Comparison of ENCODE assay signal across 16 cellular contexts in the genomic region with DNA sequence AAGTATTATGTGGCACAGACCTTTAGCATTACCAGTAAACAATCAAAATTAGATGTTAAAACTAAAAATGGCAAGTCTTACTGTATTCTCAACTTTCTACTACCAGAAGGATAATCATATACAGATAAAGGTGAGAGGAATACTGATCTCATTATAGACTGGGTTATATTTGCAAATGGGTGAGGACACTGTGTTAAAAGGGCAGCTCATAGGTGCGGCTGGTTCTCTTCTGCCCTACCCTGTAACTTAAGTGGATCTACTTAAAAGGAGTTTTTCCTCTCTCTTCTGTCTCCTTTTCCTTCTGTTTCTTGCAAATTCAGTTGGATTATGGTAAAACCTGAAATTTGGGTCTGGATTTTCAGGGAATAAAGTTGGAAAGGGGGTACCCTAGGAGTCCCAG.
"Had no signal": no experiment of that assay in that cellular context is flagged by ENCODE, and none has a peak within 500 bp of the region (broad histone marks: within the 10 kb centered on the region; RNA-seq: fewer than 3 reads in every experiment).

No MANE protein-coding gene starts in this region.

- H2AFZ ChIP-seq: hepatocyte, parathyroid adenoma had no signal

- ATAC-seq: left cardiac atrium; natural killer cell treated with Interleukin-12 subunit alpha and Interleukin-12 subunit beta and Interleukin-15 and Interleukin-18, amount 100 ng/mL, for 72 hours; psoas muscle had no signal

- H3K4me2 ChIP-seq: hepatocyte had no signal

- H3K27me3 ChIP-seq: esophagus squamous epithelium, foreskin keratinocyte, hepatocyte, right lobe of liver had no signal

- H3K9ac ChIP-seq: parathyroid adenoma had no signal

- H3K4me3 ChIP-seq: coronary artery, esophagus squamous epithelium, hepatocyte, psoas muscle, right lobe of liver had no signal

- H3K27ac ChIP-seq: coronary artery, esophagus squamous epithelium, foreskin keratinocyte, parathyroid adenoma, psoas muscle, right lobe of liver had no signal

- FAIRE-seq: kidney, urothelium cell line had no signal

- H3K36me3 ChIP-seq: esophagus squamous epithelium, right lobe of liver had no signal

- DNase-seq: cerebellar nuclear complex; effector CD8-positive, alpha-beta T cell; esophagus squamous epithelium; foreskin keratinocyte; head of caudate nucleus; kidney; left cardiac atrium; psoas muscle; retina; right lobe of liver; stimulated activated naive CD4-positive, alpha-beta T cell treated with Interleukin-2 at 50 U/mL for 16 hours had no signal

- H3K9me3 ChIP-seq: esophagus squamous epithelium, psoas muscle, right lobe of liver had no signal
